9 cellular contexts compared by ENCODE assay signal in genomic region chr16:69395859-69396186, GRCh38. TPM values are rescaled to one million over a fixed set of nuclear protein-coding genes. Genes with fewer than 3 reads are reported as not detected.
A peak's percentile ranks its signal among the peaks of the same experiment; 100 is the strongest.
DNase-seq lines count a peak whose midpoint lies in the region; ATAC-seq, FAIRE-seq and TF ChIP-seq lines count a peak whose summit lies in the region.
"Had no signal": no experiment of that assay in that cellular context is flagged by ENCODE, and none has a peak within 500 bp of the region (broad histone marks: within the 10 kb centered on the region; RNA-seq: fewer than 3 reads in every experiment).

No MANE protein-coding gene starts in this region.

- ATAC-seq in CD4-positive, alpha-beta T cell (ENCODE audit: poor library complexity), result no peak
- ATAC-seq in PC-3, result no peak
- ATAC-seq in gastroesophageal sphincter, result no peak

- H3K9me2 ChIP-seq in PC-3 (replicated peaks; ENCODE audit: low read length), result no peaks in the 10 kb centered on the region

- H4K20me1 ChIP-seq in PC-3 (ENCODE audit: low read length), result no peaks in the 10 kb centered on the region

- in situ Hi-C loops in brain microvascular endothelial cell (cut with HindIII; ENCODE audit: low pct_ligation_motif_present, low sequenced_read_pairs), result no loop called here

- no peaks in the 10 kb centered on the region for H3F3A ChIP-seq in PC-3 (ENCODE audit: low read length, unreplicated experiment)

- DNase-seq in CD4-positive, alpha-beta T cell, result no peak
- no peak for DNase-seq in PC-3
- no peak for DNase-seq in prostate gland (ENCODE audit: low spot score)
- no peak for DNase-seq in brain microvascular endothelial cell
- no peak for DNase-seq in RCC 7860 (ENCODE audit: low spot score)
- DNase-seq in COR-L47 (lab: John Stamatoyannopoulos, UW), result no peak
- no peak for DNase-seq in BE2C

- no peaks in the 10 kb centered on the region for H3K9me3 Mint-ChIP-seq in CD4-positive, alpha-beta T cell

- no peaks in the 10 kb centered on the region for H3K36me3 Mint-ChIP-seq in CD4-positive, alpha-beta T cell (ENCODE audit: low read depth)

- no peaks in the 10 kb centered on the region for H3K27me3 Mint-ChIP-seq in CD4-positive, alpha-beta T cell

- no peaks in the 10 kb centered on the region for H3K27me3 ChIP-seq in CD4-positive, alpha-beta T cell (ENCODE audit: control insufficient read depth, insufficient read depth, low read length)
- H3K27me3 ChIP-seq in PC-3 (ENCODE audit: low read length) (no peaks in the 10 kb centered on the region), gastroesophageal sphincter (no peaks in the 10 kb centered on the region), prostate gland (replicated peaks; ENCODE audit: insufficient read depth) (no peaks in the 10 kb centered on the region), brain microvascular endothelial cell (replicated peaks) (no peaks in the 10 kb centered on the region), BE2C (no peaks in the 10 kb centered on the region)

- H3K4me1 Mint-ChIP-seq in CD4-positive, alpha-beta T cell (ENCODE audit: low read depth), result peaks cover 6% of the 10 kb centered on the region

- H3K9ac ChIP-seq in PC-3 (ENCODE audit: low read length), result no peak overlapping the region

- no peaks in the 10 kb centered on the region for H3K9me3 ChIP-seq in CD4-positive, alpha-beta T cell (ENCODE audit: control insufficient read depth, low read length)
- H3K9me3 ChIP-seq in PC-3 (ENCODE audit: low read length) (no peaks in the 10 kb centered on the region), gastroesophageal sphincter (no peaks in the 10 kb centered on the region), prostate gland (no peaks in the 10 kb centered on the region), BE2C (no peaks in the 10 kb centered on the region)

- FAIRE-seq in RCC 7860 (lab: Jason Lieb, UNC), result no peak

- CTCF ChIA-PET in CD4-positive, alpha-beta T cell (lab: Charles Lee), result interaction anchor here (0.6 to 1.9 kb wide), 21 partner anchors 9 to 359 kb away, joined by 3 to 8 read pairs (median 4); partner anchors contain the start of genes CYB5B, NOB1 and TERF2
- CTCF ChIA-PET in PC-3 (lab: Charles Lee), result interaction anchor here (0.6 to 1.1 kb wide), 5 partner anchors 8 to 359 kb away, joined by 3 to 7 read pairs (median 4); partner anchors contain the start of gene NOB1

- H3K4me3 ChIP-seq in PC-3 (ENCODE audit: low read length) (no peak overlapping the region), gastroesophageal sphincter (no peak overlapping the region), prostate gland (no peak overlapping the region), brain microvascular endothelial cell (ENCODE audit: low read depth, low read length) (no peak overlapping the region), BE2C (ENCODE audit: low read depth, low read length) (no peak overlapping the region)

- H3K79me2 ChIP-seq in PC-3 (ENCODE audit: low read length), result no peaks in the 10 kb centered on the region

- H2AFZ ChIP-seq in PC-3 (ENCODE audit: low read length), result no peak overlapping the region

- TF ChIP-seq EP300 in gastroesophageal sphincter (IDR thresholded peaks at IDR 0.05), result no peak

- no peak for TF ChIP-seq POLR2A in gastroesophageal sphincter (IDR thresholded peaks at IDR 0.05)
- TF ChIP-seq POLR2A in prostate gland (IDR thresholded peaks at IDR 0.05), result no peak

- no peak overlapping the region for H3K4me2 ChIP-seq in PC-3 (ENCODE audit: low read length)

- POLR2A ChIA-PET in CD4-positive, alpha-beta T cell (lab: Charles Lee), result interaction anchor here (0.9 to 2.5 kb wide), 8 partner anchors 10 to 366 kb away, joined by 3 to 11 read pairs (median 4); partner anchors contain the start of genes NOB1 and TERF2
- POLR2A ChIA-PET in PC-3 (lab: Charles Lee; ENCODE audit: unreplicated experiment), result no interaction called here

- TF ChIP-seq CTCF in CD4-positive, alpha-beta T cell (IDR thresholded peaks at IDR 0.05), result peak; percentile 86
- TF ChIP-seq CTCF in PC-3 (conservative IDR thresholded peaks at IDR 0.05; ENCODE audit: low read depth, low read length), result no peak
- peak in 1 of 4 experiments; percentile 49 for TF ChIP-seq CTCF in gastroesophageal sphincter (IDR thresholded peaks at IDR 0.05)
- no peak for TF ChIP-seq CTCF in prostate gland (IDR thresholded peaks at IDR 0.05)
- TF ChIP-seq CTCF in brain microvascular endothelial cell (IDR thresholded peaks at IDR 0.05; ENCODE audit: low read depth, low read length, missing control alignments), result no peak
- no peak for TF ChIP-seq CTCF in BE2C (IDR thresholded peaks at IDR 0.05; ENCODE audit: low read depth, low read length)

- intact Hi-C loops in CD4-positive, alpha-beta T cell (cut with DNase I, micrococcal nuclease), result loop anchor here (1.0 to 10.0 kb wide), 9 partner anchors 28 to 1259 kb away; partner anchors contain the start of genes CYB5B (in 1 of the 2) and NFAT5 (in 1 of the 2)
- intact Hi-C loops in PC-3 (cut with micrococcal nuclease), result loop anchor here (1.0 to 10.0 kb wide), 6 partner anchors 56 to 359 kb away; partner anchors contain the start of genes NFAT5 and NOB1
- intact Hi-C loops in prostate gland (cut with DNase I), result loop anchor here (2.0 to 5.0 kb wide), 4 partner anchors 86 to 359 kb away; partner anchors contain the start of genes NFAT5 and NOB1

- peak overlapping the region; percentile 8 for H3K27ac Mint-ChIP-seq in CD4-positive, alpha-beta T cell

- peaks cover 29% of the 10 kb centered on the region for H3K4me1 ChIP-seq in PC-3 (ENCODE audit: insufficient read depth, low read length)
- H3K4me1 ChIP-seq in gastroesophageal sphincter, result peaks cover 6 to 34% (median 8%) of the 10 kb centered on the region in 3 donors
- H3K4me1 ChIP-seq in prostate gland (replicated peaks), result peaks cover 6% of the 10 kb centered on the region
- H3K4me1 ChIP-seq in BE2C, result peaks cover 9% of the 10 kb centered on the region; the same call in 1 of the 2 replicates

- no peak overlapping the region for H3K4me3 Mint-ChIP-seq in CD4-positive, alpha-beta T cell

- no peaks in the 10 kb centered on the region for H3K36me3 ChIP-seq in PC-3 (ENCODE audit: low read depth, low read length)
- no peaks in the 10 kb centered on the region for H3K36me3 ChIP-seq in gastroesophageal sphincter
- no peaks in the 10 kb centered on the region for H3K36me3 ChIP-seq in prostate gland
- H3K36me3 ChIP-seq in brain microvascular endothelial cell (replicated peaks), result no peaks in the 10 kb centered on the region
- H3K36me3 ChIP-seq in BE2C, result no peaks in the 10 kb centered on the region

- H3K27ac ChIP-seq in CD4-positive, alpha-beta T cell (ENCODE audit: low read depth, low read length), result no peak overlapping the region
- H3K27ac ChIP-seq in PC-3 (ENCODE audit: low read length) (peak overlapping the region; percentile 79; the same call in 1 of the 2 replicates), gastroesophageal sphincter (peak overlapping the region; percentile 79 to 88 (median 82)), prostate gland (peak overlapping the region; percentile 80 to 87), brain microvascular endothelial cell (no peak overlapping the region)

- BruUV-seq in PC-3 (replicated peaks; lab: Mats Ljungman, UMichigan), result no TSS peak

RNA-seq across cellular contexts. Expression of gene TERF2, which starts 10.0 kb away (rescaled TPM):
- 10 to 100 TPM; 43.0 to 52.7 TPM for total RNA-seq in CD4-positive, alpha-beta T cell
- 8.4 and 17.2 TPM in 2 replicates for total RNA-seq in PC-3 (2014; rRNA removed)
- total RNA-seq in gastroesophageal sphincter, result 10 to 100 TPM; 14.4 to 27.5 (median 14.7) TPM
- 10 to 100 TPM; 21.9 to 33.1 TPM for total RNA-seq in prostate gland
- polyA plus RNA-seq in BE2C (2012; ENCODE audit: insufficient read depth, insufficient read length, low read depth), result 101 TPM

RNA-seq across cellular contexts. Expression of gene CYB5B, which starts 28.6 kb away (rescaled TPM):
- 10 to 100 TPM; 16.0 to 18.3 TPM for total RNA-seq in CD4-positive, alpha-beta T cell
- total RNA-seq in PC-3 (2014; rRNA removed) (64.5 and 77.1 TPM in 2 replicates), gastroesophageal sphincter (10 to 100 TPM; 33.4 to 63.8 (median 37.8) TPM), prostate gland (10 to 100 TPM; 48.8 to 71.3 TPM)
- 108 TPM for polyA plus RNA-seq in BE2C (2012; ENCODE audit: insufficient read depth, insufficient read length, low read depth)

RNA-seq across cellular contexts. Expression of gene TMED6, which starts 44.2 kb away (rescaled TPM):
- 1 to 10 TPM; 1.5 to 2.1 TPM for total RNA-seq in CD4-positive, alpha-beta T cell
- total RNA-seq in PC-3 (2014; rRNA removed) (not detected in 2 replicates), gastroesophageal sphincter (1 to 10 TPM in 1 of 4 donors, not detected in 3; 2.2 TPM), prostate gland (1 to 10 TPM in 1 of 2 donors, not detected in 1; 1.1 TPM)
- polyA plus RNA-seq in BE2C (2012; ENCODE audit: insufficient read depth, insufficient read length, low read depth), result 2.6 TPM
- total RNA-seq: kidney epithelial cell had no signal

RNA-seq across cellular contexts. Expression of gene NIP7, which starts 56.3 kb away (rescaled TPM):
- 10 to 100 TPM; 36.7 to 38.2 TPM for total RNA-seq in CD4-positive, alpha-beta T cell
- total RNA-seq in PC-3 (2014; rRNA removed), result 25.4 and 28.3 TPM in 2 replicates
- 10 to 100 TPM in 3 of 4 donors, 1 to 10 TPM in 1; 7.5 to 18.9 (median 15.0) TPM for total RNA-seq in gastroesophageal sphincter
- 10 to 100 TPM; 11.2 to 19.4 TPM for total RNA-seq in prostate gland
- 83.9 TPM for polyA plus RNA-seq in BE2C (2012; ENCODE audit: insufficient read depth, insufficient read length, low read depth)

RNA-seq across cellular contexts. Expression of gene COG8, which starts 56.5 kb away (rescaled TPM):
- total RNA-seq in CD4-positive, alpha-beta T cell, result 10 to 100 TPM; 18.4 to 19.3 TPM
- 27.2 and 29.5 TPM in 2 replicates for total RNA-seq in PC-3 (2014; rRNA removed)
- 10 to 100 TPM; 33.3 to 48.6 (median 43.5) TPM for total RNA-seq in gastroesophageal sphincter
- 10 to 100 TPM; 55.6 to 85.2 TPM for total RNA-seq in prostate gland
- polyA plus RNA-seq in BE2C (2012; ENCODE audit: insufficient read depth, insufficient read length, low read depth), result 76.3 TPM

Comparison
In these comparisons a context has a peak if more than half of its experiments do, and no peak if none do; other contexts are left out.
1. H3K27ac ChIP-seq: peak in PC-3 (single experiment), gastroesophageal sphincter (4 of 4) and prostate gland (2 of 2); none in CD4-positive, alpha-beta T cell (single experiment) and brain microvascular endothelial cell (single experiment).